Comparison of ENCODE assay signal across 13 cellular contexts in the genomic region with DNA sequence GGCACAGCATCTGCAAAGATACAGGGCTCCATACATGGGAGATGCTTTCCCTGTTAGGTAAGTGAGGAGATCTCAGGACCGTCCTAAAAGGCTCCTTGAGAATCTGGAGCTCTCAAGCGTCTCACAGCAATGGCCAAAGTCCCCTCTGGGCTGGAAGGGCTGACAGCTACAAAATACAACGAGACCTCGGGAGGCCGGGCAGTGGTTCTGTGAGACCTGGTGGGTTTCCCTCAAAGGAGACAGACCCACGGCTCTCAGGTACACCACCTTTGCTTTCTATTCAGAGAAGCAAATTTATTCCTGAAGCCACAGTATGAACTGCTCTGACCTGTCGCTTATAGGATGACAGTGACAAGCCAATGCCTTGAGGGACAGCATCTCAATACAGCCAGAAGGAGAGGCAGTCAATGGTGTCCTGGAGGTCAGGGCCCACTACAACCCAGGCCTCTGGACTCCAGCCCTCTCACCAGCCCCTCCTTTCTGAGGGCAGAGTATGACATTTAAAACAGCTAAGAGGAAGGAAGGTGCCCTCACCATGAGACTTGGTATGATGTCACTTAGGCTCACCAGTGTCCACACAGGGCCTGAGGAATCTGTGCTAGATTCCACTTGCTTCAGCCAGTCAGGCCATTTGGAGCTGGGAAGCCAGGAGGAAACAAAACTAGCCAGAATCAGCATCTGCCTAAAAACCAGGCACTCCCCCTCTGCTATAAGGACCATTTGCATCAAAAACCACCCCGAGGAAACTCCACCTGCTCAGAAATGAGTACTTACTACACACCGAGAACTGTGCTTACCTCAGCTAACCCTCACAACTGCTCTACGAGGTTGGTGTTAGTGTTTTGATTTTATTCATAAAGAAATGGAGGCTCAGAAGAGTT.
DNase-seq lines count a peak whose midpoint lies in the region; ATAC-seq and TF ChIP-seq lines count a peak whose summit lies in the region.
"Had no signal": no experiment of that assay in that cellular context is flagged by ENCODE, and none has a peak within 500 bp of the region (broad histone marks: within the 10 kb centered on the region; RNA-seq: fewer than 3 reads in every experiment).

No MANE protein-coding gene starts in this region.

- intact Hi-C loops in left cardiac atrium (cut with DNase I): no loop called here

- peak; percentile 34 for DNase-seq in GM06990 (ENCODE audit: extremely low read depth, insufficient read length)
- DNase-seq in left cardiac atrium: no peak
- no peak for DNase-seq in G401 (ENCODE audit: low spot score)
- no peak for DNase-seq in NCI-H2107 treated with DMSO at 0.1 percent for 48 hours (lab: John Stamatoyannopoulos, UW; ENCODE audit: unreplicated experiment)
- no peak for DNase-seq in GOT3 (lab: John Stamatoyannopoulos, UW)
- DNase-seq: AML-193, DMS 273 treated with DMSO at 0.1 percent for 48 hours, esophagus squamous epithelium, hypothalamus, NCI-H526 had no signal

- H3K27me3 ChIP-seq in GM06990 (replicated peaks; ENCODE audit: control insufficient read depth, insufficient read depth, low read length): no peaks in the 10 kb centered on the region

- ATAC-seq in GM18502 (IDR thresholded peaks at IDR 0.05; ENCODE audit: poor library complexity, unreplicated experiment) (peak; percentile 82), GM21723 (IDR thresholded peaks at IDR 0.05; ENCODE audit: unreplicated experiment) (peak; percentile 75), HG03520 (IDR thresholded peaks at IDR 0.05; ENCODE audit: unreplicated experiment) (peak; percentile 60), left cardiac atrium (no peak)

- in situ Hi-C loops in G401 (cut with HindIII; ENCODE audit: low sequenced_read_pairs): no loop called here

- H3K36me3 ChIP-seq in GM06990 (ENCODE audit: control insufficient read depth, insufficient read depth, low read length): no peaks in the 10 kb centered on the region
- H3K36me3 ChIP-seq: esophagus squamous epithelium had no signal

- no peak for TF ChIP-seq CTCF in GM06990 (IDR thresholded peaks at IDR 0.05; ENCODE audit: insufficient read depth, low read length, poor library complexity, severe bottlenecking)

- H3K4me3 ChIP-seq in GM06990 (replicated peaks; ENCODE audit: low read depth, low read length): no peak overlapping the region
- H3K4me3 ChIP-seq: esophagus squamous epithelium had no signal

Comparison
In these comparisons a context has a peak if more than half of its experiments do, and no peak if none do; other contexts are left out.
1. ATAC-seq: peak in GM18502 (single experiment), GM21723 (single experiment) and HG03520 (single experiment); none in left cardiac atrium (0 of 2).